In the genomic region with DNA sequence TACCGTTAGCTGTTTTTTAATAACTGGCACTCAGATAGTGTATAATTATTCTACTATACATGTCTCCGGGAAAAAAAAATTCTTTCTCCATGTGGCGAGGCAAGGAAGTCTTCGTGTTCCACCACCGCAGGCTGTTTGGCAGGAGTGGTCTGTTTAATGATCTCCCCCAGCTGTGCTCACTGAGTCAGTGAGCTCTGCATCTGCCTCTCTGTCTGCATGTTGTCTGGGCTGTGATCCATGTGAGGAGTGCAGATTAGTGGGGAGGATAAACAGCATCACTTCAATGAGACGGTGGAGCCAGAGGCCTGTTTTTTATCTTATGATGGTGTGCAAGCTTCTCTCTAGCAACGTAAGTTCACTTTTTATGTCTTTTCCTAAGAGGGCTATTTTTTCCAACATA, we compare ENCODE assay signal across 1 cellular context.
TF ChIP-seq lines count a peak whose summit lies in the region.

No MANE protein-coding gene starts in this region.

TF ChIP-seq in endothelial cell of umbilical vein, 7 proteins besides CTCF, POLR2A, EP300 and RAD21:
- no peak for TF ChIP-seq MAX (IDR thresholded peaks at IDR 0.05; ENCODE audit: insufficient read depth, insufficient read length)
- TF ChIP-seq EZH2 (IDR thresholded peaks at IDR 0.05; ENCODE audit: borderline replicate concordance, low read depth, low read length, severe bottlenecking) = no peak
- no peak for TF ChIP-seq JUN (IDR thresholded peaks at IDR 0.05; ENCODE audit: borderline replicate concordance, insufficient read depth, insufficient read length, low read depth)
- no peak for TF ChIP-seq FOS (IDR thresholded peaks at IDR 0.05; ENCODE audit: borderline replicate concordance, insufficient read depth, low read length)
- no peak for TF ChIP-seq MYC (IDR thresholded peaks at IDR 0.05; ENCODE audit: low read depth, low read length)
- no peak for TF ChIP-seq POLR2AphosphoS5 (IDR thresholded peaks at IDR 0.05; ENCODE audit: insufficient read depth, low read depth, low read length)
- TF ChIP-seq GATA2 (IDR thresholded peaks at IDR 0.05; ENCODE audit: insufficient read depth, insufficient read length, low read depth, low read length) = no peak
